In the genomic region with DNA sequence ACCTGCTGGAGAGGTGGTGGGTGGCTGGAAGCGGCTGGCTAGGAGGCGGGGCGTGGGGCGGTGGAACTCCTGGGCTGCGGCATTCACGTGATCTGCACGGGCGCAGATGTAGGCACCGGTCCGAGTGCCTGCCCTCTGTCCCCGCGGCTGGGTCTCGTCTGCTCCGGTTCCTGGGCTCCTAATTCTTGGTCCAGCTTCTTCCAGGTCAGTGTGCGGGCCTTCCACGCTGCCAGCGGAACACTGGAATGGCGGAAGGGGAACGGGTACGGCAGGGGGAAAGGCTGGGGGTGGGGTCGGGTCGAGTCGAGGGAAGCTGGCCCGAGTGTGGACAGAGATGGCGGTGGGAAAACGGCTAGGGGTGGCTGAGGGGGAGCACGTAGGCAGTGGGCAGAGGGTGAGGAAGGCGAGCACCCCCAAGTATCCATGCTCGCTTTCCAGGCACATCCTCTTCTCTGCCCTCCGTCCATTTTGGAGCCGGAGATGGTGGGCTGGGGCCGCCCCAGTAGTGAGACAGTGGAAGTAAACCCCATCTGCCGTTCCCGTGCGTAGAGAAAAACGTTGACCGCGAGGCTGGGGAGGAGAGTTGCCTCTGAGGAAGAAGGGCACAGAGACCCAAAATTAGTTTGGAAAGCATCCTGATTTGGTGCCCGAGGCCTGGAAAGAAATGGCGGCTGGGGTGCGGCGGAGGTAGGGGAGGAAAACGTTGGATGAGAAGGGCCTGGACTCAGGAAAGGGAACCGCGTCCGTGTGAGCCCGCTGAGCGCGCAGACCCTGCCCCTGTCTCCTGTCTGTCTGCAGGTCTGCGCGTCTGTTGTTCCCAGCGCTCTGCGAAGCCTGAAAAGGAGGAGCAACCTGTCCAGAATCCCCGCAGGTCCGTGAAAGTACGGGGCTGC, we compare ENCODE assay signal across 8 cellular contexts. TPM values are rescaled to one million over a fixed set of nuclear protein-coding genes. Genes with fewer than 3 reads are reported as not detected.
A peak's percentile ranks its signal among the peaks of the same experiment; 100 is the strongest.
DNase-seq lines count a peak whose midpoint lies in the region; ATAC-seq, FAIRE-seq and TF ChIP-seq lines count a peak whose summit lies in the region.

A gene (plus strand): TSS at position 95 of the 893 bp plus-strand sequence. CDS start 1,161 bp downstream, outside the sequence.

- H3K9me3 Mint-ChIP-seq in activated naive CD4-positive, alpha-beta T cell treated with anti-CD3 and anti-CD28 coated beads for 36 hours, result no peaks in the 10 kb centered on the region

- H3K9me3 ChIP-seq in neuron (ENCODE audit: low read length), result no peaks in the 10 kb centered on the region

- no peak for TF ChIP-seq CTCF in AG10803 (conservative IDR thresholded peaks at IDR 0.05; ENCODE audit: low read length)

- no peaks in the 10 kb centered on the region for H3K27me3 Mint-ChIP-seq in activated naive CD4-positive, alpha-beta T cell treated with anti-CD3 and anti-CD28 coated beads for 36 hours (ENCODE audit: low read depth)

- DNase-seq in AG10803 (ENCODE audit: low read depth), result peak; percentile 12
- peak; percentile 49 for DNase-seq in NCI-H748 treated with DMSO at 0.1 percent for 48 hours (lab: John Stamatoyannopoulos, UW)
- DNase-seq in activated naive CD4-positive, alpha-beta T cell treated with anti-CD3 and anti-CD28 coated beads for 36 hours, result peak; percentile 25
- no peak for DNase-seq in glomerular endothelial cell (ENCODE audit: extremely low read depth, low read depth, low spot score)
- DNase-seq in urothelium cell line (ENCODE audit: low spot score), result peak; percentile 44

- peak within 1 kb of the TSS; percentile 48 for H2AFZ ChIP-seq in neuron (ENCODE audit: low read depth, low read length)

- H3K36me3 Mint-ChIP-seq in activated naive CD4-positive, alpha-beta T cell treated with anti-CD3 and anti-CD28 coated beads for 36 hours (ENCODE audit: low read depth), result peaks cover 6% of the 10 kb centered on the region

- H3K4me3 Mint-ChIP-seq in activated naive CD4-positive, alpha-beta T cell treated with anti-CD3 and anti-CD28 coated beads for 36 hours, result peak within 1 kb of the TSS; percentile 81

- ATAC-seq in GM18873 (IDR thresholded peaks at IDR 0.05; ENCODE audit: low FRiP score, unreplicated experiment), result peak; percentile 64
- ATAC-seq in HG03103 (IDR thresholded peaks at IDR 0.05; ENCODE audit: low read depth, unreplicated experiment), result peak; percentile 85

- no peaks in the 10 kb centered on the region for H3K36me3 ChIP-seq in neuron (ENCODE audit: insufficient read depth, low read length)

- CTCF ChIA-PET in activated naive CD4-positive, alpha-beta T cell treated with anti-CD3 and anti-CD28 coated beads for 36 hours (lab: Charles Lee), result no interaction called here

- H3K27ac Mint-ChIP-seq in activated naive CD4-positive, alpha-beta T cell treated with anti-CD3 and anti-CD28 coated beads for 36 hours, result no peak within 1 kb of the TSS

- peaks cover 7% of the 10 kb centered on the region for H3K4me1 Mint-ChIP-seq in activated naive CD4-positive, alpha-beta T cell treated with anti-CD3 and anti-CD28 coated beads for 36 hours (ENCODE audit: low read depth)

- H3K4me1 ChIP-seq in neuron (ENCODE audit: insufficient read depth, low read length), result peaks cover 8% of the 10 kb centered on the region

- peak within 1 kb of the TSS; percentile 80 for H3K4me3 ChIP-seq in AG10803 (ENCODE audit: low read length)
- peak within 1 kb of the TSS; percentile 65 for H3K4me3 ChIP-seq in neuron (ENCODE audit: low read length)

- no peak for FAIRE-seq in urothelium cell line (lab: Jason Lieb, UNC)

- no peaks in the 10 kb centered on the region for H3K27me3 ChIP-seq in neuron (ENCODE audit: insufficient read depth, low read length)

- intact Hi-C loops in activated naive CD4-positive, alpha-beta T cell treated with anti-CD3 and anti-CD28 coated beads for 36 hours (cut with micrococcal nuclease), result no loop called here

RNA-seq across cellular contexts. Expression of the gene that starts here (rescaled TPM):
- 10 to 100 TPM; 13.1 to 14.2 TPM for total RNA-seq in activated naive CD4-positive, alpha-beta T cell treated with anti-CD3 and anti-CD28 coated beads for 36 hours
- 54.8 and 62.0 TPM in 2 replicates for total RNA-seq in glomerular endothelial cell
